Comparison of ENCODE assay signal across 1 cellular context in genomic region chr5:73624888-73625287, GRCh38.
TF ChIP-seq lines count a peak whose summit lies in the region.

No MANE protein-coding gene starts in this region.

TF ChIP-seq in HepG2, 621 proteins besides CTCF, POLR2A, EP300 and RAD21:
- no peak for TF ChIP-seq ZNF775 (CRISPR knock-in tag; IDR thresholded peaks at IDR 0.05; ENCODE audit: borderline replicate concordance)
- peak; percentile 19; the same call in 1 of the 2 replicates for TF ChIP-seq MYC (CRISPR knock-in tag; IDR thresholded peaks at IDR 0.05; ENCODE audit: borderline replicate concordance)
- peak; percentile 9 for TF ChIP-seq PHF8 (CRISPR knock-in tag; IDR thresholded peaks at IDR 0.05)
- no peak for TF ChIP-seq NR2F6 (IDR thresholded peaks at IDR 0.05)
- no peak for TF ChIP-seq NR2F6 (CRISPR knock-in tag; IDR thresholded peaks at IDR 0.05)
- no peak for TF ChIP-seq KLF13 (CRISPR knock-in tag; IDR thresholded peaks at IDR 0.05)
- 0 out of 2 replicates have a peak, but pooled peaks have one; percentile 22 for TF ChIP-seq SALL1 (CRISPR knock-in tag; IDR thresholded peaks at IDR 0.05)
- TF ChIP-seq ZNF275 (CRISPR knock-in tag; IDR thresholded peaks at IDR 0.05; ENCODE audit: borderline replicate concordance) = no peak
- peak; percentile 35; the same call in 1 of the 2 replicates for TF ChIP-seq TFAP4 (IDR thresholded peaks at IDR 0.05; ENCODE audit: borderline replicate concordance, low read depth)
- no peak for TF ChIP-seq ARNTL (CRISPR knock-in tag; IDR thresholded peaks at IDR 0.05)
